ENCODE assay signal across 1 cellular context in genomic region chr3:141477224-141477623, GRCh38.
TF ChIP-seq lines count a peak whose summit lies in the region.

No MANE protein-coding gene starts in this region.

TF ChIP-seq in K562, 482 proteins besides CTCF, POLR2A, EP300 and RAD21 (continued from another document and continues in another):
- TF ChIP-seq NKRF (IDR thresholded peaks at IDR 0.05; ENCODE audit: borderline replicate concordance) (no peak), FOXP4 (CRISPR knock-in tag; IDR thresholded peaks at IDR 0.05; ENCODE audit: borderline replicate concordance) (no peak), ZNF175 (CRISPR knock-in tag; IDR thresholded peaks at IDR 0.05; ENCODE audit: low read depth) (no peak), BCOR (IDR thresholded peaks at IDR 0.05) (no peak), KLF16 (IDR thresholded peaks at IDR 0.05) (no peak), HDGF (IDR thresholded peaks at IDR 0.05) (no peak), BRD9 (IDR thresholded peaks at IDR 0.05; ENCODE audit: low read depth, partially characterized antibody) (no peak), ADNP (tag; IDR thresholded peaks at IDR 0.05) (no peak), RBBP5 (IDR thresholded peaks at IDR 0.05; ENCODE audit: borderline replicate concordance, insufficient read depth, low read length, poor library complexity, severe bottlenecking) (no peak), HDAC1 (IDR thresholded peaks at IDR 0.05) (peak in 1 of 2 experiments; percentile 24; a peak in 1 of 4 replicates), CHD7 (IDR thresholded peaks at IDR 0.05; ENCODE audit: low read depth, low read length) (no peak), FOXA3 (CRISPR knock-in tag; conservative IDR thresholded peaks at IDR 0.05 in 1 of 2, IDR thresholded peaks at IDR 0.05 in 1 of 2) (no peak), JUN (IDR thresholded peaks at IDR 0.05; ENCODE audit: borderline replicate concordance, low read depth, low read length) (no peak), JUN (CRISPR knock-in tag; IDR thresholded peaks at IDR 0.05; ENCODE audit: borderline replicate concordance) (no peak), NFE2 (IDR thresholded peaks at IDR 0.05; ENCODE audit: low read depth) (peak; percentile 43; the same call in 1 of the 2 replicates), CHD2 (IDR thresholded peaks at IDR 0.05; ENCODE audit: low read depth, low read length) (no peak), JUND (IDR thresholded peaks at IDR 0.05; ENCODE audit: borderline replicate concordance, low read depth, low read length) (peak; percentile 85), JUND (tag; IDR thresholded peaks at IDR 0.05; ENCODE audit: borderline replicate concordance, low read depth, low read length) (peak; percentile 83; the same call in 1 of the 3 replicates), CTBP1 (IDR thresholded peaks at IDR 0.05; ENCODE audit: borderline replicate concordance) (peak; percentile 78), RCOR1 (IDR thresholded peaks at IDR 0.05; ENCODE audit: borderline replicate concordance in 1 of 2, low read depth in 2 of 2, low read length in 2 of 2) (peak in 1 of 2 experiments; percentile 62; a peak in 1 of 4 replicates), ZEB2 (IDR thresholded peaks at IDR 0.05) (0 out of 2 replicates have a peak, but pooled peaks have one; percentile 32), SIX5 (IDR thresholded peaks at IDR 0.05; ENCODE audit: borderline replicate concordance in 1 of 2, insufficient read depth in 1 of 2, low read depth in 1 of 2, low read length in 2 of 2) (no peak), THRAP3 (IDR thresholded peaks at IDR 0.05; ENCODE audit: borderline replicate concordance) (no peak), EWSR1 (IDR thresholded peaks at IDR 0.05; ENCODE audit: borderline replicate concordance, low read depth, partially characterized antibody) (no peak), FOS (IDR thresholded peaks at IDR 0.05; ENCODE audit: extremely low read depth, insufficient read length) (peak; percentile 6), C11orf30 (IDR thresholded peaks at IDR 0.05; ENCODE audit: low read depth) (0 out of 2 replicates have a peak, but pooled peaks have one; percentile 5), TCF7L2 (IDR thresholded peaks at IDR 0.05; ENCODE audit: low read depth, low read length) (no peak), FOSL1 (tag; conservative IDR thresholded peaks at IDR 0.05) (peak; percentile 82), ZBTB43 (CRISPR knock-in tag; IDR thresholded peaks at IDR 0.05) (no peak), POLR3G (IDR thresholded peaks at IDR 0.05; ENCODE audit: extremely low read depth, insufficient read length, insufficient replicate concordance) (no peak), CEBPB (tag; IDR thresholded peaks at IDR 0.05) (no peak), ELK3 (CRISPR knock-in tag; IDR thresholded peaks at IDR 0.05) (no peak), MTF1 (CRISPR knock-in tag; IDR thresholded peaks at IDR 0.05; ENCODE audit: borderline replicate concordance) (no peak), SMARCE1 (IDR thresholded peaks at IDR 0.05) (peak; percentile 21; the same call in 1 of the 2 replicates), UBTF (IDR thresholded peaks at IDR 0.05; ENCODE audit: borderline replicate concordance in 1 of 2, low read depth in 2 of 2, low read length in 2 of 2) (0 out of 4 replicates have a peak, but pooled peaks of 1 of the 2 experiments have one; percentile 26), GTF2F1 (IDR thresholded peaks at IDR 0.05; ENCODE audit: low read depth, low read length) (no peak), SUPT5H (IDR thresholded peaks at IDR 0.05) (no peak), ZNF589 (CRISPR knock-in tag; IDR thresholded peaks at IDR 0.05; ENCODE audit: low read depth) (no peak), SMARCA4 (IDR thresholded peaks at IDR 0.05) (0 out of 2 replicates have a peak, but pooled peaks have one; percentile 18), ZBTB1 (CRISPR knock-in tag; IDR thresholded peaks at IDR 0.05; ENCODE audit: borderline replicate concordance, low read depth) (no peak), LEF1 (IDR thresholded peaks at IDR 0.05) (no peak), ZNF785 (CRISPR knock-in tag; IDR thresholded peaks at IDR 0.05) (no peak), HNRNPLL (IDR thresholded peaks at IDR 0.05; ENCODE audit: low read depth, low read length, poor library complexity, severe bottlenecking) (no peak), SRF (CRISPR knock-in tag; IDR thresholded peaks at IDR 0.05) (no peak), TEAD4 (IDR thresholded peaks at IDR 0.05; ENCODE audit: low read length) (no peak), TEAD4 (CRISPR knock-in tag; IDR thresholded peaks at IDR 0.05; ENCODE audit: borderline replicate concordance) (no peak)
